In the genomic region with DNA sequence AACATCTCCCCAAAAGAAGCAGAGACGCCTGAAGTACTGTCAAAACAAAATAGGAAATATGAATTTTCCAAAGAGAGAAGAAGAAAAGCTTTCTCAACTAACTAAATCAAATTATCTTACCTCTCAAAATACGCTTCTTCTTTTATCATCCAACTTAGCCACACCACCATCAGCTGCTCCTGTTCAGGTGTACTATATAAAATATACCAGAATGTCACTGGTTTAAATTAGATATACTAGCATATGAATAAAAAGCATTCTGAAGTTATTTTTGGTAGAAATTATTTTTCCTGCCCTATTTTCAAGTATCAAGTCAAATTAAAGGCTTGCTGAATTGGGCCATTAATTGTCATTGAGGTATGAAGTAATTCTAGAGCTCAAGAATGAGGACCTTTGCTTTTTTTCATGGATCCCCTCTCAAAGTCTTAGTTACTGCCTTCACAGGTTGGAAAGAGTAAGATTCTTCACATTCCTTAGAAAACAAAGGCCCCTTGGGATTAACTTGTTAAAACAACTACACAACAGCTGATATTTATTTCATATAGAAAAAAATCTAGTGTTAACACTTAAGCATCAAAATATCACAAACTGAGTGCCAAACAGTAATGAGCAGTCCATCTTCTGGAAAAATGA, we compare ENCODE assay signal across 29 cellular contexts. TPM values are rescaled to one million over a fixed set of nuclear protein-coding genes. Genes with fewer than 3 reads are reported as not detected.
"Had no signal": no experiment of that assay in that cellular context is flagged by ENCODE, and none has a peak within 500 bp of the region (broad histone marks: within the 10 kb centered on the region; RNA-seq: fewer than 3 reads in every experiment).

No MANE protein-coding gene starts in this region.

- H3K9me3 ChIP-seq: esophagus muscularis mucosa, heart left ventricle, pancreas, psoas muscle, right atrium auricular region, suprapubic skin, tibial artery had no signal

- H3K4me3 Mint-ChIP-seq: activated T-helper 1 cell treated with anti-CD3 and anti-CD28 coated beads, Interleukin-12 subunit alpha, Interleukin-12 subunit beta, Interleukin-2, Interleukin-4 antibody, amounts not matched to agents 30 ng/mL and 10 ng/mL and 1 ng/mL, durations not matched to agents 14 hours and 24 hours and 36 hours; mesothelial cell of epicardium; naive B cell; nephron progenitor cell; stimulated activated naive B cell treated with anti-CD40 and anti-IgM and Interleukin-4, amounts not matched to agents 10 μg/mL and 1 μg/mL and 100 μg/mL, for 72 hours; T-helper 1 cell treated with Interleukin-12 subunit alpha and Interleukin-12 subunit beta and Interleukin-4 antibody, amounts not matched to agents 30 μg/mL and 1 μg/mL, for 36 hours had no signal

- H3K27me3 ChIP-seq: esophagus muscularis mucosa, foreskin keratinocyte, heart left ventricle, pancreas, right atrium auricular region, suprapubic skin, tibial artery had no signal

- H3K27ac ChIP-seq: esophagus muscularis mucosa, foreskin keratinocyte, heart left ventricle, pancreas, psoas muscle, right atrium auricular region, suprapubic skin, tibial artery, VCaP had no signal

- H3K9me3 Mint-ChIP-seq: activated T-helper 1 cell treated with anti-CD3 and anti-CD28 coated beads, Interleukin-12 subunit alpha, Interleukin-12 subunit beta, Interleukin-2, Interleukin-4 antibody, amounts not matched to agents 30 ng/mL and 10 ng/mL and 1 ng/mL, durations not matched to agents 14 hours and 24 hours and 36 hours; mesothelial cell of epicardium; naive B cell; nephron progenitor cell; stimulated activated naive B cell treated with anti-CD40 and anti-IgM and Interleukin-4, amounts not matched to agents 10 μg/mL and 1 μg/mL and 100 μg/mL, for 72 hours; T-helper 1 cell treated with Interleukin-12 subunit alpha and Interleukin-12 subunit beta and Interleukin-4 antibody, amounts not matched to agents 30 μg/mL and 1 μg/mL, for 36 hours had no signal

- H3K27ac Mint-ChIP-seq: activated T-helper 1 cell treated with anti-CD3 and anti-CD28 coated beads, Interleukin-12 subunit alpha, Interleukin-12 subunit beta, Interleukin-2, Interleukin-4 antibody, amounts not matched to agents 30 ng/mL and 10 ng/mL and 1 ng/mL, durations not matched to agents 14 hours and 24 hours and 36 hours; mesothelial cell of epicardium; naive B cell; nephron progenitor cell; stimulated activated naive B cell treated with anti-CD40 and anti-IgM and Interleukin-4, amounts not matched to agents 10 μg/mL and 1 μg/mL and 100 μg/mL, for 72 hours; T-helper 1 cell treated with Interleukin-12 subunit alpha and Interleukin-12 subunit beta and Interleukin-4 antibody, amounts not matched to agents 30 μg/mL and 1 μg/mL, for 36 hours had no signal

- H3K4me3 ChIP-seq: esophagus muscularis mucosa, heart left ventricle, pancreas, psoas muscle, right atrium auricular region, suprapubic skin, tibial artery had no signal

- ATAC-seq: activated CD4-positive, CD25-positive, alpha-beta regulatory T cell treated with anti-CD3 and anti-CD28 coated beads, Interleukin-2, amount 50 U/mL, for 24 hours; foreskin keratinocyte; heart left ventricle; left colon; pancreas; psoas muscle; stimulated activated naive B cell treated with anti-CD40 and anti-IgM and Interleukin-4, amounts not matched to agents 10 μg/mL and 1 μg/mL and 100 μg/mL, for 72 hours had no signal

- DNase-seq: activated CD4-positive, alpha-beta T cell treated with anti-CD3 and anti-CD28 coated beads for 48 hours; activated CD4-positive, alpha-beta T cell treated with anti-CD3 and anti-CD28 coated beads, Interleukin-2, amount 50 U/mL, for 48 hours; activated CD8-positive, alpha-beta memory T cell treated with anti-CD3 and anti-CD28 coated beads for 24 hours; activated gamma-delta T cell; activated naive CD4-positive, alpha-beta T cell treated with anti-CD3 and anti-CD28 coated beads, Interleukin-2, amount 50 U/mL, for 16 hours; activated T-cell treated with anti-CD3 and anti-CD28 coated beads, Interleukin-2, amount 50 U/mL, for 1 hour; amniotic stem cell; caudate nucleus; foreskin keratinocyte; heart left ventricle; left colon; mammary epithelial cell; naive B cell; nephron progenitor cell; pancreas; psoas muscle; stimulated activated CD4-positive, alpha-beta T cell treated with anti-CD3 and anti-CD28 coated beads, Interleukin-15, amount 100 ng/mL, for 24 hours; stimulated activated CD4-positive, alpha-beta T cell treated with anti-CD3 and anti-CD28 coated beads, Interleukin-2, amount 100 ng/mL, for 24 hours; stimulated activated naive B cell treated with anti-CD40 and anti-IgM and Interleukin-4, amounts not matched to agents 10 μg/mL and 1 μg/mL and 100 μg/mL, for 72 hours; T-helper 9 cell; tibial artery had no signal

- H3K27me3 Mint-ChIP-seq: naive B cell; stimulated activated naive B cell treated with anti-CD40 and anti-IgM and Interleukin-4, amounts not matched to agents 10 μg/mL and 1 μg/mL and 100 μg/mL, for 72 hours had no signal

- H3K4me1 Mint-ChIP-seq: mesothelial cell of epicardium; naive B cell; nephron progenitor cell; stimulated activated naive B cell treated with anti-CD40 and anti-IgM and Interleukin-4, amounts not matched to agents 10 μg/mL and 1 μg/mL and 100 μg/mL, for 72 hours had no signal

- H3K4me1 ChIP-seq: esophagus muscularis mucosa, foreskin keratinocyte, heart left ventricle, pancreas, psoas muscle, right atrium auricular region, suprapubic skin, tibial artery had no signal

RNA-seq across cellular contexts. Expression of gene BRIP1, which starts 34.3 kb away (rescaled TPM):
- total RNA-seq: right atrium auricular region had no signal
